In the genomic region with DNA sequence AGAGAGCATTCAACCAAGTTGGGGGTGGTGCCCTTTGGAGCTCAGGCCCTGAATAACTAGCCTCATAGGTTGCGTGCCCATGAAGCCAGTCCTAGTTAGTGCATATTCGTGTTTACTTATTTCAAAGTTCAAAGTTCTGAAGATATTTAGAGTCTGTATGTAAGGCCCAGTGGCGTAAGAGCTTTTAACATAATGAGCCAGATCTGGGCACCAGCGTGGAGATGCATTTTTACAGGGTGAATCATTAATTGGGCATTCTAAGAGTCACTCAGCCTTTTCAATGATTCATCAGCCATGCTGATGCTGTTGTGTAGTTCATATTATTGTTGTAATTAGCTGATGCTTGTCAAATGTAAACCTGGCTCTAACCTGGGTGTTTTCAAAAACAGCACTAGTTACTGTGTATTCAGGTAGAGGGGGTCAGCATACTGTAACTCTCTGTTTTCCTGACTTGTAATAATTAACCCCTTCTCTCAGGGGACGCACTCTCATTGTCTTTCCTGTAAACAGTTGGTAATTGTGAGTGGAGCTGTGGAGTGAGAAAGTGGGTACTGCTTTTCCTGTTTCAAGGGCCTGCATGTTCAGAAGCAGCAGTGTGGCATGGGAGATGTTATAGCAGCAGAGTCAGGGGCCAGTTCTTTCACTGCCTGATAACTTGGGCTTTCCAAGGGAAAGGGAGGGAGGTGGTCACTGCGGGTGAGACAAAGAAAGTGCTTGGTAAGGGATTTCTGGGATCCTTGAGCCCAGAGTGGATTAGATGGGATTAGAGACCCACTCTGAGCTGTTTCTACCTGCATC, we compare ENCODE assay signal across 10 cellular contexts.
DNase-seq lines count a peak whose midpoint lies in the region; ATAC-seq and TF ChIP-seq lines count a peak whose summit lies in the region.
"Had no signal": no experiment of that assay in that cellular context is flagged by ENCODE, and none has a peak within 500 bp of the region (broad histone marks: within the 10 kb centered on the region; RNA-seq: fewer than 3 reads in every experiment).

No MANE protein-coding gene starts in this region.

- no peaks in the 10 kb centered on the region for H3K36me3 Mint-ChIP-seq in GM23338 (ENCODE audit: low read depth)
- H3K36me3 Mint-ChIP-seq in CD4-positive, alpha-beta T cell (ENCODE audit: low read depth) = no peaks in the 10 kb centered on the region
- no peaks in the 10 kb centered on the region for H3K36me3 Mint-ChIP-seq in activated T-cell treated with anti-CD3 and anti-CD28 coated beads, Interleukin-2, amount 50 U/mL, for 24 hours (ENCODE audit: low read depth)

- DNase-seq in GM23338 (ENCODE audit: low spot score) = no peak
- peak; percentile 71 for DNase-seq in NCI-H82 treated with DMSO at 0.1 percent for 48 hours (lab: John Stamatoyannopoulos, UW; ENCODE audit: unreplicated experiment)
- no peak for DNase-seq in sigmoid colon
- no peak for DNase-seq in CD4-positive, alpha-beta T cell
- no peak for DNase-seq in activated T-cell treated with anti-CD3 and anti-CD28 coated beads, Interleukin-2, amount 50 U/mL, for 24 hours
- DNase-seq in stimulated activated CD4-positive, alpha-beta T cell treated with anti-CD3 and anti-CD28 coated beads, Interleukin-2, amount 100 ng/mL, for 48 hours = no peak
- DNase-seq: activated CD4-positive, alpha-beta T cell treated with anti-CD3 and anti-CD28 coated beads, Interleukin-2, amount 10 ng/mL, durations not matched to agents 24 days and 14 days; left ventricle myocardium superior had no signal

- no peak for TF ChIP-seq POLR2A in sigmoid colon (IDR thresholded peaks at IDR 0.05)

- 23 to 70% methylated on average over 6 of the region's 6 CpGs for WGBS in sigmoid colon, 2 donors

- peak overlapping the region; percentile 86 for H2AFZ ChIP-seq in GM23338

- no peak overlapping the region for H3K27ac Mint-ChIP-seq in GM23338
- no peak overlapping the region for H3K27ac Mint-ChIP-seq in CD4-positive, alpha-beta T cell
- H3K27ac Mint-ChIP-seq in activated T-cell treated with anti-CD3 and anti-CD28 coated beads, Interleukin-2, amount 50 U/mL, for 24 hours = no peak overlapping the region
- H3K27ac Mint-ChIP-seq: activated CD4-positive, alpha-beta T cell treated with anti-CD3 and anti-CD28 coated beads, Interleukin-2, amount 10 ng/mL, durations not matched to agents 24 days and 14 days had no signal

- no peaks in the 10 kb centered on the region for H3F3A ChIP-seq in GM23338 (replicated peaks; ENCODE audit: low read depth)

- no peaks in the 10 kb centered on the region for H3K9me3 ChIP-seq in sigmoid colon
- H3K9me3 ChIP-seq in CD4-positive, alpha-beta T cell (ENCODE audit: control insufficient read depth, low read length) = peaks cover under 1% of the 10 kb centered on the region

- TF ChIP-seq EP300 in sigmoid colon (IDR thresholded peaks at IDR 0.05) = no peak

- H3K4me1 ChIP-seq in GM23338 (ENCODE audit: insufficient read depth) (peaks cover 10% of the 10 kb centered on the region), sigmoid colon (peaks cover 0 to 10% (median 9%) of the 10 kb centered on the region in 4 donors)

- peaks cover 4% of the 10 kb centered on the region for H3K27me3 Mint-ChIP-seq in GM23338 (ENCODE audit: insufficient read depth, low read depth, poor library complexity)
- H3K27me3 Mint-ChIP-seq in CD4-positive, alpha-beta T cell = no peaks in the 10 kb centered on the region
- H3K27me3 Mint-ChIP-seq in activated T-cell treated with anti-CD3 and anti-CD28 coated beads, Interleukin-2, amount 50 U/mL, for 24 hours = no peaks in the 10 kb centered on the region

- H3K79me2 ChIP-seq in GM23338 (replicated peaks; ENCODE audit: insufficient read depth) = no peaks in the 10 kb centered on the region

- ATAC-seq in GM23338 (peak; percentile 46), esophagus mucosa (peak; percentile 94), HG03342 (IDR thresholded peaks at IDR 0.05; ENCODE audit: unreplicated experiment) (no peak)
- no peak for ATAC-seq in CD4-positive, alpha-beta T cell (ENCODE audit: poor library complexity)
- ATAC-seq: left ventricle myocardium superior had no signal

- no peaks in the 10 kb centered on the region for H3K9me2 ChIP-seq in GM23338 (ENCODE audit: insufficient read depth)

- no peak overlapping the region for H3K27ac ChIP-seq in GM23338 (ENCODE audit: low read depth)
- H3K27ac ChIP-seq in sigmoid colon = peak overlapping the region in 3 of 4 donors; percentile 13 to 34 (median 26)
- H3K27ac ChIP-seq in CD4-positive, alpha-beta T cell (ENCODE audit: low read depth, low read length) = no peak overlapping the region

- no peak overlapping the region for H3K4me3 ChIP-seq in GM23338
- H3K4me3 ChIP-seq in sigmoid colon = no peak overlapping the region

- intact Hi-C loops in sigmoid colon (cut with DNase I) = no loop called here
- intact Hi-C loops in CD4-positive, alpha-beta T cell (cut with DNase I, micrococcal nuclease) = no loop called here

- TF ChIP-seq CTCF in GM23338 (conservative IDR thresholded peaks at IDR 0.05; ENCODE audit: low read depth in 2 of 2) = no peak
- no peak for TF ChIP-seq CTCF in sigmoid colon (IDR thresholded peaks at IDR 0.05)
- TF ChIP-seq CTCF in CD4-positive, alpha-beta T cell (IDR thresholded peaks at IDR 0.05) = no peak

- POLR2A ChIA-PET in CD4-positive, alpha-beta T cell (lab: Charles Lee) = no interaction called here

- no peaks in the 10 kb centered on the region for H3K27me3 ChIP-seq in GM23338 (ENCODE audit: insufficient read depth)
- no peaks in the 10 kb centered on the region for H3K27me3 ChIP-seq in sigmoid colon
- H3K27me3 ChIP-seq in CD4-positive, alpha-beta T cell (ENCODE audit: control insufficient read depth, insufficient read depth, low read length) = no peaks in the 10 kb centered on the region

- no peaks in the 10 kb centered on the region for H3K36me3 ChIP-seq in GM23338 (ENCODE audit: insufficient read depth)
- H3K36me3 ChIP-seq in sigmoid colon = no peaks in the 10 kb centered on the region

- H3K9me3 Mint-ChIP-seq in GM23338 = peaks cover under 1% of the 10 kb centered on the region; the same call in 1 of the 3 replicates
- no peaks in the 10 kb centered on the region for H3K9me3 Mint-ChIP-seq in CD4-positive, alpha-beta T cell
- H3K9me3 Mint-ChIP-seq in activated T-cell treated with anti-CD3 and anti-CD28 coated beads, Interleukin-2, amount 50 U/mL, for 24 hours = no peaks in the 10 kb centered on the region

- CTCF ChIA-PET in CD4-positive, alpha-beta T cell (lab: Charles Lee) = no interaction called here

- H3K4me2 ChIP-seq in GM23338 = peak overlapping the region; percentile 49

- peaks cover 20% of the 10 kb centered on the region for H3K4me1 Mint-ChIP-seq in GM23338
- H3K4me1 Mint-ChIP-seq in CD4-positive, alpha-beta T cell (ENCODE audit: low read depth) = no peaks in the 10 kb centered on the region
- H3K4me1 Mint-ChIP-seq in activated T-cell treated with anti-CD3 and anti-CD28 coated beads, Interleukin-2, amount 50 U/mL, for 24 hours (ENCODE audit: low read depth) = no peaks in the 10 kb centered on the region
- H3K4me1 Mint-ChIP-seq: activated CD4-positive, alpha-beta T cell treated with anti-CD3 and anti-CD28 coated beads, Interleukin-2, amount 10 ng/mL, durations not matched to agents 24 days and 14 days had no signal

- no peaks in the 10 kb centered on the region for H4K20me1 ChIP-seq in GM23338 (replicated peaks; ENCODE audit: insufficient read depth)

- no peak overlapping the region for H3K4me3 Mint-ChIP-seq in GM23338
- no peak overlapping the region for H3K4me3 Mint-ChIP-seq in CD4-positive, alpha-beta T cell
- no peak overlapping the region for H3K4me3 Mint-ChIP-seq in activated T-cell treated with anti-CD3 and anti-CD28 coated beads, Interleukin-2, amount 50 U/mL, for 24 hours
- H3K4me3 Mint-ChIP-seq: activated CD4-positive, alpha-beta T cell treated with anti-CD3 and anti-CD28 coated beads, Interleukin-2, amount 10 ng/mL, durations not matched to agents 24 days and 14 days had no signal

TF ChIP-seq in GM23338, 12 proteins besides CTCF, POLR2A, EP300 and RAD21 (continues in another document):
- TF ChIP-seq, protein P1, sequence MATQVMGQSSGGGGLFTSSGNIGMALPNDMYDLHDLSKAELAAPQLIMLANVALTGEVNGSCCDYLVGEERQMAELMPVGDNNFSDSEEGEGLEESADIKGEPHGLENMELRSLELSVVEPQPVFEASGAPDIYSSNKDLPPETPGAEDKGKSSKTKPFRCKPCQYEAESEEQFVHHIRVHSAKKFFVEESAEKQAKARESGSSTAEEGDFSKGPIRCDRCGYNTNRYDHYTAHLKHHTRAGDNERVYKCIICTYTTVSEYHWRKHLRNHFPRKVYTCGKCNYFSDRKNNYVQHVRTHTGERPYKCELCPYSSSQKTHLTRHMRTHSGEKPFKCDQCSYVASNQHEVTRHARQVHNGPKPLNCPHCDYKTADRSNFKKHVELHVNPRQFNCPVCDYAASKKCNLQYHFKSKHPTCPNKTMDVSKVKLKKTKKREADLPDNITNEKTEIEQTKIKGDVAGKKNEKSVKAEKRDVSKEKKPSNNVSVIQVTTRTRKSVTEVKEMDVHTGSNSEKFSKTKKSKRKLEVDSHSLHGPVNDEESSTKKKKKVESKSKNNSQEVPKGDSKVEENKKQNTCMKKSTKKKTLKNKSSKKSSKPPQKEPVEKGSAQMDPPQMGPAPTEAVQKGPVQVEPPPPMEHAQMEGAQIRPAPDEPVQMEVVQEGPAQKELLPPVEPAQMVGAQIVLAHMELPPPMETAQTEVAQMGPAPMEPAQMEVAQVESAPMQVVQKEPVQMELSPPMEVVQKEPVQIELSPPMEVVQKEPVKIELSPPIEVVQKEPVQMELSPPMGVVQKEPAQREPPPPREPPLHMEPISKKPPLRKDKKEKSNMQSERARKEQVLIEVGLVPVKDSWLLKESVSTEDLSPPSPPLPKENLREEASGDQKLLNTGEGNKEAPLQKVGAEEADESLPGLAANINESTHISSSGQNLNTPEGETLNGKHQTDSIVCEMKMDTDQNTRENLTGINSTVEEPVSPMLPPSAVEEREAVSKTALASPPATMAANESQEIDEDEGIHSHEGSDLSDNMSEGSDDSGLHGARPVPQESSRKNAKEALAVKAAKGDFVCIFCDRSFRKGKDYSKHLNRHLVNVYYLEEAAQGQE (IDR thresholded peaks at IDR 0.05; ENCODE audit: unreplicated experiment) = no peak
- TF ChIP-seq ZNF114 (CRISPR knock-in tag; IDR thresholded peaks at IDR 0.05) = no peak
- TF ChIP-seq EZH2phosphoT487 (IDR thresholded peaks at IDR 0.05; ENCODE audit: unreplicated experiment) = no peak
- TF ChIP-seq STAT1 (IDR thresholded peaks at IDR 0.05; ENCODE audit: unreplicated experiment) = no peak
- TF ChIP-seq NANOG (IDR thresholded peaks at IDR 0.05; ENCODE audit: borderline replicate concordance) = no peak
- no peak for TF ChIP-seq CREB1 (CRISPR knock-in tag; IDR thresholded peaks at IDR 0.05; ENCODE audit: low read depth)
- TF ChIP-seq ZNF331 (CRISPR knock-in tag; IDR thresholded peaks at IDR 0.05; ENCODE audit: low read depth) = no peak
- no peak for TF ChIP-seq POLR2AphosphoS5 (IDR thresholded peaks at IDR 0.05; ENCODE audit: low read depth)
- TF ChIP-seq EZH2 (IDR thresholded peaks at IDR 0.05; ENCODE audit: low read depth, unreplicated experiment) = no peak
- no peak for TF ChIP-seq JUNB (IDR thresholded peaks at IDR 0.05; ENCODE audit: unreplicated experiment)

Comparison
In these comparisons a context has a peak if more than half of its experiments do, and no peak if none do; other contexts are left out.
1. ATAC-seq: peak in GM23338 (single experiment) and esophagus mucosa (single experiment); none in CD4-positive, alpha-beta T cell (single experiment) and HG03342 (single experiment).
2. H3K27ac ChIP-seq: peak in sigmoid colon (3 of 4); none in GM23338 (single experiment) and CD4-positive, alpha-beta T cell (single experiment).